In the genomic region with DNA sequence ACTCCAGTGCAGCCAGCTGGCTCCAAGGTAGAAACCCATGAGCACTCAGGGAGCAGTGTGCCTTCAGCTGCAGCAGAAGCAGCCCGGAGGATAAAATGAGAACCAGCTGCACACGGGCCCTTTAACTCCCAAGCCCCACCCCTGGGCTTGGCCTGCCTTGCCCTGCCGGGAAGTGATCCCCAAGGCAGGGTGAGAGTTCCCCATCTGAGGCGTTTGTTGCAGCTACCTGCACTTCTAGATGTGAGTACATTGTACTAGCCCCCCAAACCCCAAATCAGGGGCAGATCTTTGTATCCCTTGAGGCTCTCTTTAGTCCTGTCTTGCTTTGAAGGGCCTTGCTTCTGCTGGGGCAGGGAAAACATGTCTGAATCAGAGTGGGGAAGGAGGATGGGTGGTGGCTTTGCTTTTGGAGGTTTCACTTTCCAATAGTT, we compare ENCODE assay signal across 8 cellular contexts. TPM values are rescaled to one million over a fixed set of nuclear protein-coding genes. Genes with fewer than 3 reads are reported as not detected.
A peak's percentile ranks its signal among the peaks of the same experiment; 100 is the strongest.
DNase-seq lines count a peak whose midpoint lies in the region; ATAC-seq, FAIRE-seq and TF ChIP-seq lines count a peak whose summit lies in the region.

A gene (plus strand): TSS at position 192 of the 431 bp plus-strand sequence. CDS start 10,088 bp downstream, outside the sequence.

- no peak within 1 kb of the TSS for H2AFZ ChIP-seq in OCI-LY1 (ENCODE audit: low read length)

- H3F3A ChIP-seq in OCI-LY1 (ENCODE audit: insufficient read depth, low read length) = no peaks in the 10 kb centered on the region

- no peaks in the 10 kb centered on the region for H4K20me1 ChIP-seq in OCI-LY1 (ENCODE audit: insufficient read depth, low read length)

- H3K27ac ChIP-seq in OCI-LY1 (ENCODE audit: low read depth, low read length, poor library complexity, severe bottlenecking) (peak within 1 kb of the TSS; percentile 24), ovary (peak within 1 kb of the TSS; percentile 79 to 94)

- H3K9me3 ChIP-seq in OCI-LY1 (ENCODE audit: low read length) (no peaks in the 10 kb centered on the region), ovary (no peaks in the 10 kb centered on the region)

- H3K4me1 ChIP-seq in OCI-LY1 (ENCODE audit: insufficient read depth, low read length, severe bottlenecking) = peaks cover 49% of the 10 kb centered on the region
- peaks cover 20% of the 10 kb centered on the region for H3K4me1 ChIP-seq in ovary (ENCODE audit: insufficient read depth)

- peak; percentile 55 for TF ChIP-seq EP300 in ovary (IDR thresholded peaks at IDR 0.05)

- peak; percentile 76 for FAIRE-seq in GM18507 (lab: Jason Lieb, UNC)

- TF ChIP-seq CTCF in AG04449 (IDR thresholded peaks at IDR 0.05; ENCODE audit: insufficient read depth, low read length, missing control alignments) = no peak
- TF ChIP-seq CTCF in OCI-LY1 (IDR thresholded peaks at IDR 0.05; ENCODE audit: low read length) = no peak
- TF ChIP-seq CTCF in ovary (IDR thresholded peaks at IDR 0.05) = no peak

- H3K36me3 ChIP-seq in OCI-LY1 (ENCODE audit: insufficient read depth, low read length) (peaks cover 26% of the 10 kb centered on the region), ovary (no peaks in the 10 kb centered on the region)

- H3K27me3 ChIP-seq in OCI-LY1 (ENCODE audit: insufficient read depth, low read length) (no peaks in the 10 kb centered on the region), ovary (no peaks in the 10 kb centered on the region)

- peak; percentile 60 for TF ChIP-seq POLR2A in ovary (IDR thresholded peaks at IDR 0.05)

- 0 to 4% (median 0%) methylated on average over 4 of the region's 4 CpGs for WGBS in ovary, 3 donors

- CTCF ChIA-PET in AG04449 (lab: Yijun Ruan, JAX) = interaction anchor here (0.9 to 10.3 kb wide), 5 partner anchors 12 to 212 kb away, joined by 3 to 99 read pairs (median 4); a partner anchor contains a TSS

- H3K4me3 ChIP-seq in AG04449 (ENCODE audit: low read depth, low read length) = peak within 1 kb of the TSS; percentile 92
- H3K4me3 ChIP-seq in OCI-LY1 (ENCODE audit: low read depth, low read length, poor library complexity, severe bottlenecking) = peak within 1 kb of the TSS; percentile 58
- peak within 1 kb of the TSS; percentile 71 for H3K4me3 ChIP-seq in ovary

- H3K9ac ChIP-seq in OCI-LY1 (ENCODE audit: low read length) = peak within 1 kb of the TSS; percentile 50; the same call in 1 of the 2 replicates

- intact Hi-C loops in ovary (cut with DNase I) = no loop called here

- ATAC-seq in HG03039 (IDR thresholded peaks at IDR 0.05; ENCODE audit: unreplicated experiment) = no peak
- ATAC-seq in GM19455 (IDR thresholded peaks at IDR 0.05; ENCODE audit: unreplicated experiment) = no peak

- peak within 1 kb of the TSS; percentile 71 for H3K4me2 ChIP-seq in OCI-LY1 (ENCODE audit: low read length)

- H3K9me2 ChIP-seq in OCI-LY1 (ENCODE audit: low read depth, low read length) = no peaks in the 10 kb centered on the region

- POLR2A ChIA-PET in AG04449 (lab: Yijun Ruan, JAX) = interaction anchor here (1.3 to 4.4 kb wide), 2 partner anchors 13 to 28 kb away, joined by 4 to 19 read pairs; a partner anchor contains a TSS

- no peaks in the 10 kb centered on the region for H3K79me2 ChIP-seq in OCI-LY1 (ENCODE audit: insufficient read depth, low read length)

- DNase-seq in AG04449 (ENCODE audit: low read depth, low spot score) (no peak), GM18507 (ENCODE audit: extremely low spot score, insufficient read length, low read depth) (no peak), germinal center (ENCODE audit: low spot score) (peak; percentile 79), ovary (peak; percentile 68 to 75 (median 70))
- DNase-seq in activated naive CD4-positive, alpha-beta T cell treated with anti-CD3 and anti-CD28 coated beads, Interleukin-2, amount 50 U/mL, for 16 hours = peak; percentile 53

RNA-seq across cellular contexts. Expression of the gene that starts here (rescaled TPM):
- 100 to 1,000 TPM in 6 of 7 donors, 10 to 100 TPM in 1; 74.2 to 191 (median 138) TPM for total RNA-seq in ovary
- polyA plus RNA-seq in ovary = 10 to 100 TPM; 56.4 to 93.3 TPM

Comparison
In these comparisons a context has a peak if more than half of its experiments do, and no peak if none do; other contexts are left out.
1. DNase-seq: peak in activated naive CD4-positive, alpha-beta T cell treated with anti-CD3 and anti-CD28 coated beads, Interleukin-2, amount 50 U/mL, for 16 hours (single experiment), germinal center (single experiment) and ovary (5 of 5); none in AG04449 (single experiment) and GM18507 (single experiment).
2. Peak in every context shown above with its lines, with median percentiles within 50 percentile points of each other: H3K4me3 ChIP-seq.